In the genomic region with DNA sequence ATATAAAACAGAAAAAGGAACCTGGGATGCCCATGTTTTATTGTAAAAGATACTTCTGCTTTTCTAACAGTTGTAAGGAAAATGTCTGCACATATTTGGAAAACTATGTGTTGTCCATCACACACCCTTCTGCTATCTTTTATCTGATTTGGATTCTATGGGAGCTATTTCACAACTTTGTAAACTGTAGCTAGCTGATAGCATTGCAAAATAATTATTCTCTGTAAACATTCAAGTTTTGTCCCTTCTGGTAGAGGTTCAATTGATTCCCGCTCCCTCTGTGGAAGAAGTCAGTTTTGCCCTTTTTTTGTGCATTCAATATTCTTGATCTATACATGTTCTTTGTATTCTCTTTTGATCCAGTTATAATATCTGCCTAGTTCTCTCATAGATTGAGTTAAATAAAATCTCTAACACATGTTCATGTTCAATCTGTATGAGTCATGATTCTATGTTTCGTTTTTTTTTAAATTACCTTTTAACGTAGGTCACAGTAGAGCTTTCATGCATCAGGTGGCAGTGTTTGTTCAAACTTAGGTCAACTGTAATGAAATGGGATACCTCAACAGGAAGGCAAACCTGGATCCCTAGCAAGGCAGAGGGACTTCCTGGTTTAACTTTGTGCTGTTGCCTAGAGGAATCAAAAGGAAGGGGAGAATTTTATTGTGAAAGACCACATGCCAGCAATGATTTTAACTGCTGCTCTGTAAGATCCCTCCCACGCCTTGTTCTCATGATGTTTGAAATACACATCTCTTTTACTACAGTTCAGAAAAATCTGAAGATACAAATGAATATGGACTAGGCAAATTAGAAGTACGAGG, we compare ENCODE assay signal across 8 cellular contexts. TPM values are rescaled to one million over a fixed set of nuclear protein-coding genes. Genes with fewer than 3 reads are reported as not detected.
DNase-seq lines count a peak whose midpoint lies in the region; ATAC-seq, FAIRE-seq and TF ChIP-seq lines count a peak whose summit lies in the region.

No MANE protein-coding gene starts in this region.

- H3K23me2 ChIP-seq in H1 (ENCODE audit: low read depth, low read length), result no peaks in the 10 kb centered on the region

- H3K79me2 ChIP-seq in H1 (ENCODE audit: control insufficient read depth in 1 of 2, insufficient read depth in 2 of 2, low read length in 2 of 2) (no peaks in the 10 kb centered on the region), neural progenitor cell (ENCODE audit: low read depth) (no peaks in the 10 kb centered on the region)

- H3K4me3 ChIP-seq in HEK293 (ENCODE audit: low read depth, low read length) (no peak overlapping the region), H1 (ENCODE audit: extremely low read depth in 1 of 4, insufficient read depth in 2 of 4, low read depth in 3 of 4, low read length in 4 of 4) (no peak overlapping the region), neural progenitor cell (no peak overlapping the region)

- no peak overlapping the region for H2BK20ac ChIP-seq in H1 (ENCODE audit: low read length)

- no peak for TF ChIP-seq EP300 in H1 (IDR thresholded peaks at IDR 0.05; ENCODE audit: borderline replicate concordance in 1 of 2, low read depth in 2 of 2, low read length in 2 of 2)

- H2BK15ac ChIP-seq in H1 (ENCODE audit: low read length), result no peak overlapping the region

- CTCF ChIA-PET in HEK293 (lab: Yijun Ruan, JAX) (interaction anchor here (0.6 to 5.2 kb wide), 15 partner anchors 14 to 377 kb away, joined by 3 to 32 read pairs (median 4); no protein-coding TSS in a partner anchor), H1 (lab: Charles Lee; ENCODE audit: partially characterized antibody) (interaction anchor here (0.6 to 7.0 kb wide), 18 partner anchors 7 to 209 kb away, joined by 3 to 43 read pairs (median 4); a partner anchor contains a TSS)

- H3K36me3 Mint-ChIP-seq in neural progenitor cell, result no peaks in the 10 kb centered on the region
- no peaks in the 10 kb centered on the region for H3K36me3 Mint-ChIP-seq in effector memory CD8-positive, alpha-beta T cell (ENCODE audit: insufficient read depth)
- no peaks in the 10 kb centered on the region for H3K36me3 Mint-ChIP-seq in activated T-cell treated with anti-CD3 and anti-CD28 coated beads, Interleukin-2, amount 50 U/mL, for 24 hours (ENCODE audit: low read depth)

- H3K56ac ChIP-seq in H1 (replicated peaks; ENCODE audit: insufficient read length, low read depth, low read length), result no peak overlapping the region

- DNase-seq in NCI-H526 (lab: John Stamatoyannopoulos, UW) (peak; percentile 96), H1 (ENCODE audit: low read depth in 1 of 2, low spot score in 2 of 2) (no peak), neural progenitor cell (ENCODE audit: low spot score) (no peak)
- DNase-seq in effector memory CD8-positive, alpha-beta T cell, result no peak
- no peak for DNase-seq in activated T-cell treated with anti-CD3 and anti-CD28 coated beads, Interleukin-2, amount 50 U/mL, for 24 hours

- H2AFZ ChIP-seq in H1 (ENCODE audit: low read length), result no peak overlapping the region
- peak overlapping the region; percentile 78 for H2AFZ ChIP-seq in neural progenitor cell (replicated peaks)

- H3K79me1 ChIP-seq in H1 (ENCODE audit: low read depth, low read length), result no peaks in the 10 kb centered on the region

- no peaks in the 10 kb centered on the region for H4K20me1 ChIP-seq in H1 (replicated peaks in 1 of 2; ENCODE audit: control insufficient read depth in 1 of 2, insufficient read depth in 2 of 2, low read length in 2 of 2)
- no peaks in the 10 kb centered on the region for H4K20me1 ChIP-seq in neural progenitor cell (ENCODE audit: low read depth)

- WGBS in H1 (ENCODE audit: extremely low coverage in 1 of 2, insufficient coverage in 1 of 2, insufficient read length in 1 of 2, insufficient replicate concordance in 2 of 2, low coverage in 1 of 2, low lambda C conversion rate in 2 of 2, missing lambda C conversion rate in 1 of 2), 2 experiments, result 67% methylated on average over 5 of the region's 5 CpGs; no CpG with 5 or more reads in 1 of the 2 experiments

- H3K4me2 ChIP-seq in H1 (ENCODE audit: insufficient read depth in 1 of 2, low read depth in 2 of 2, low read length in 2 of 2) (no peak overlapping the region), neural progenitor cell (no peak overlapping the region)

- H3K9me3 ChIP-seq in HEK293 (ENCODE audit: control insufficient read depth, insufficient read depth, low read depth, low read length) (no peaks in the 10 kb centered on the region), H1 (ENCODE audit: insufficient read depth in 2 of 2, low read depth in 1 of 2, low read length in 1 of 2) (peaks cover 0 to 3% of the 10 kb centered on the region in 2 experiments; a peak in 1 of 4 replicates), neural progenitor cell (ENCODE audit: low read depth) (no peaks in the 10 kb centered on the region)

- no peak overlapping the region for H4K8ac ChIP-seq in H1 (ENCODE audit: extremely low read depth, insufficient read depth, low read length)

- H4K91ac ChIP-seq in H1 (replicated peaks; ENCODE audit: insufficient read length, low read length), result no peak overlapping the region

- H3K9ac ChIP-seq in H1 (replicated peaks in 1 of 4; ENCODE audit: extremely low read depth in 1 of 4, low read depth in 3 of 4, low read length in 3 of 4) (no peak overlapping the region), neural progenitor cell (no peak overlapping the region)

- no peak overlapping the region for H2BK5ac ChIP-seq in H1 (ENCODE audit: low read depth, low read length)

- no peak overlapping the region for H3K14ac ChIP-seq in H1 (ENCODE audit: insufficient read length)

- peak; percentile 74 for TF ChIP-seq CTCF in HEK293 (tag by site-specific recombination; IDR thresholded peaks at IDR 0.05)
- TF ChIP-seq CTCF in H1 (IDR thresholded peaks at IDR 0.05; ENCODE audit: control extremely low read depth in 1 of 3, insufficient read depth in 1 of 3, low read depth in 1 of 3, low read length in 3 of 3), result peak in 2 of 3 experiments; percentile 39 to 45; a peak in 3 of 4 replicates
- TF ChIP-seq CTCF in neural progenitor cell (IDR thresholded peaks at IDR 0.05), result peak; percentile 27

- H2AK5ac ChIP-seq in H1 (ENCODE audit: low read depth, low read length), result no peak overlapping the region

- H3K18ac ChIP-seq in H1 (ENCODE audit: extremely low read depth, low read length), result no peak overlapping the region

- no peak overlapping the region for H3K23ac ChIP-seq in H1 (ENCODE audit: insufficient read length)

- H3F3A ChIP-seq in neural progenitor cell (ENCODE audit: low read depth), result peaks cover under 1% of the 10 kb centered on the region

- H3K36me3 ChIP-seq in HEK293 (ENCODE audit: control insufficient read depth in 2 of 2, insufficient read depth in 1 of 2, low read length in 2 of 2) (no peaks in the 10 kb centered on the region), H1 (ENCODE audit: control insufficient read depth in 2 of 4, insufficient read depth in 4 of 4, low read length in 3 of 4) (no peaks in the 10 kb centered on the region), neural progenitor cell (no peaks in the 10 kb centered on the region)

- H3K27me3 ChIP-seq in H1 (replicated peaks in 1 of 4; ENCODE audit: control insufficient read depth in 3 of 4, extremely low read depth in 1 of 4, insufficient read depth in 3 of 4, low read length in 3 of 4), result no peaks in the 10 kb centered on the region
- no peaks in the 10 kb centered on the region for H3K27me3 ChIP-seq in neural progenitor cell

- ATAC-seq in GM18858 (IDR thresholded peaks at IDR 0.05; ENCODE audit: unreplicated experiment), result no peak
- ATAC-seq in HG03439 (IDR thresholded peaks at IDR 0.05; ENCODE audit: unreplicated experiment), result no peak
- no peak for ATAC-seq in effector memory CD8-positive, alpha-beta T cell (replicated peaks)

- TF ChIP-seq POLR2A in H1 (IDR thresholded peaks at IDR 0.05; ENCODE audit: control extremely low read depth in 1 of 2, low read depth in 2 of 2, low read length in 2 of 2), result no peak

- H3K9me3 Mint-ChIP-seq in neural progenitor cell, result peaks cover 5% of the 10 kb centered on the region
- no peaks in the 10 kb centered on the region for H3K9me3 Mint-ChIP-seq in effector memory CD8-positive, alpha-beta T cell
- no peaks in the 10 kb centered on the region for H3K9me3 Mint-ChIP-seq in activated T-cell treated with anti-CD3 and anti-CD28 coated beads, Interleukin-2, amount 50 U/mL, for 24 hours

- no peak overlapping the region for H4K5ac ChIP-seq in H1 (ENCODE audit: insufficient read length, low read depth, low read length)

- H2BK120ac ChIP-seq in H1 (replicated peaks; ENCODE audit: low read depth, low read length), result no peak overlapping the region

- no peaks in the 10 kb centered on the region for H3K27me3 Mint-ChIP-seq in neural progenitor cell (ENCODE audit: insufficient read depth, low read depth)
- H3K27me3 Mint-ChIP-seq in effector memory CD8-positive, alpha-beta T cell, result peaks cover 14 to 17% of the 10 kb centered on the region in 2 donors
- H3K27me3 Mint-ChIP-seq in activated T-cell treated with anti-CD3 and anti-CD28 coated beads, Interleukin-2, amount 50 U/mL, for 24 hours, result peaks cover 9% of the 10 kb centered on the region

- no peak overlapping the region for H3K27ac ChIP-seq in HEK293 (ENCODE audit: extremely low read depth, low read depth, low read length)
- H3K27ac ChIP-seq in H1 (ENCODE audit: low read depth, low read length), result no peak overlapping the region
- no peak overlapping the region for H3K27ac ChIP-seq in neural progenitor cell

- no peak overlapping the region for H3K4me3 Mint-ChIP-seq in neural progenitor cell
- H3K4me3 Mint-ChIP-seq in effector memory CD8-positive, alpha-beta T cell, result no peak overlapping the region
- H3K4me3 Mint-ChIP-seq in activated T-cell treated with anti-CD3 and anti-CD28 coated beads, Interleukin-2, amount 50 U/mL, for 24 hours, result no peak overlapping the region

- H3K4me1 Mint-ChIP-seq in neural progenitor cell, result peaks cover 19% of the 10 kb centered on the region
- no peaks in the 10 kb centered on the region for H3K4me1 Mint-ChIP-seq in effector memory CD8-positive, alpha-beta T cell (ENCODE audit: low read depth in 2 of 2)
- peaks cover 16% of the 10 kb centered on the region for H3K4me1 Mint-ChIP-seq in activated T-cell treated with anti-CD3 and anti-CD28 coated beads, Interleukin-2, amount 50 U/mL, for 24 hours (ENCODE audit: low read depth)

- H3K27ac Mint-ChIP-seq in neural progenitor cell, result no peak overlapping the region
- no peak overlapping the region for H3K27ac Mint-ChIP-seq in effector memory CD8-positive, alpha-beta T cell
- H3K27ac Mint-ChIP-seq in activated T-cell treated with anti-CD3 and anti-CD28 coated beads, Interleukin-2, amount 50 U/mL, for 24 hours, result no peak overlapping the region

- peak; percentile 94 for FAIRE-seq in H1 (lab: Jason Lieb, UNC)

- H3K4ac ChIP-seq in H1 (replicated peaks; ENCODE audit: insufficient read length, low read depth, low read length), result no peak overlapping the region

- no peak overlapping the region for H2BK12ac ChIP-seq in H1 (ENCODE audit: low read depth, low read length)

- peak; percentile 75 to 76 for TF ChIP-seq RAD21 in H1 (IDR thresholded peaks at IDR 0.05 in 1 of 2, conservative IDR thresholded peaks at IDR 0.05 in 1 of 2; ENCODE audit: low read depth in 2 of 2, low read length in 2 of 2)

- POLR2A ChIA-PET in HEK293 (lab: Yijun Ruan, JAX), result no interaction called here
- POLR2A ChIA-PET in H1 (lab: Charles Lee; ENCODE audit: partially characterized antibody), result interaction anchor here (1.2 to 2.0 kb wide), 6 partner anchors 10 to 84 kb away, joined by 3 to 7 read pairs (median 4); a partner anchor contains a TSS

- H3K4me1 ChIP-seq in HEK293 (ENCODE audit: control insufficient read depth, insufficient read depth, low read length) (no peaks in the 10 kb centered on the region), H1 (replicated peaks in 1 of 4; ENCODE audit: control insufficient read depth in 3 of 4, insufficient read depth in 4 of 4, low read length in 3 of 4) (peaks cover 0 to 4% (median under 1%) of the 10 kb centered on the region in 4 experiments; a peak in 2 of 7 replicates), neural progenitor cell (peaks cover 1% of the 10 kb centered on the region)

RNA-seq across cellular contexts. Expression of a gene that starts 26.0 kb away (rescaled TPM):
- total RNA-seq in H1 (2021; fragmentation: NEBNext Ultra II Directional; extraction: Animal tissue kit (Norgen Biotek cat#: 25700)), result 38.7 and 44.6 TPM in 2 replicates
- polyA plus RNA-seq in H1 (2011; rRNA removed), result 25.2 and 30.8 TPM in 2 replicates
- 21.4 TPM for polyA plus RNA-seq in H1 (2011; cell fraction: cytosol; rRNA removed)
- 37.2 TPM for polyA plus RNA-seq in H1 (2011; cell fraction: nucleus; rRNA removed)
- polyA plus RNA-seq in H1 (2012, experiment 1 of 2), result 37.2 to 45.7 TPM (median 42.6 TPM) in 4 replicates
- 22.6 TPM for polyA plus RNA-seq in H1 (2012, experiment 2 of 2)
- polyA plus RNA-seq in H1 (2013, experiment 1 of 2), result 27.0 TPM
- 26.9 TPM for polyA plus RNA-seq in H1 (2013, experiment 2 of 2)
- polyA minus RNA-seq in H1 (2011; rRNA and poly(A)+ RNA removed), result 22.4 and 27.3 TPM in 2 replicates
- 20.9 TPM for polyA minus RNA-seq in H1 (2011; cell fraction: cytosol; rRNA and poly(A)+ RNA removed)
- polyA minus RNA-seq in H1 (2011; cell fraction: nucleus; rRNA and poly(A)+ RNA removed), result 31.5 TPM
- total RNA-seq in neural progenitor cell (ENCODE audit: low replicate concordance), result 48.7 and 61.1 TPM in 2 replicates

Comparison
In these comparisons a context has a peak if more than half of its experiments do, and no peak if none do; other contexts are left out.
1. DNase-seq: peak in NCI-H526 (2 of 2); none in H1 (0 of 2), neural progenitor cell (single experiment), effector memory CD8-positive, alpha-beta T cell (0 of 3) and activated T-cell treated with anti-CD3 and anti-CD28 coated beads, Interleukin-2, amount 50 U/mL, for 24 hours (single experiment).
2. Peak in every context shown above with its lines, with median percentiles within 50 percentile points of each other: CTCF ChIP-seq.